Comparison of ENCODE assay signal across 1 cellular context in the genomic region with DNA sequence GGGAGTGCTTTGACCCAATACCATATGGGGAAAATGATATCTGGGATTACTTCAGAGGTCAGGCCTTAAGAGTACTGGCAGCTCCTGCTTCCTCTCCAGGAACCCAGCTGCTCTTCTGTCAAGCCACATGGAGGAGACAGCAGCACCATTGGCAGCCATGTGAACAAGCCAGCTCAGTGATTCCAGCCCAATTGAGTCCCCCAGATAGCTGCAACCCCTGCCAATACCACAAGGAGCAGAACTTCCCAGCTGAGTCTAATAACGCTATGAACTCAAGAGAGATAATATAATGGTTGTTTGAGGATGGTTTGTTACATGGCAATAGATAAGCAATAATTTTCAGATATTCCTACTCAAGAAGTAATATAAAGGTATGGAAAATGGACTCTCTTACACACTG.
TF ChIP-seq lines count a peak whose summit lies in the region.

No MANE protein-coding gene starts in this region.

TF ChIP-seq in HepG2, 621 proteins besides CTCF, POLR2A, EP300 and RAD21 (continued from another document):
- TF ChIP-seq, protein P1, sequence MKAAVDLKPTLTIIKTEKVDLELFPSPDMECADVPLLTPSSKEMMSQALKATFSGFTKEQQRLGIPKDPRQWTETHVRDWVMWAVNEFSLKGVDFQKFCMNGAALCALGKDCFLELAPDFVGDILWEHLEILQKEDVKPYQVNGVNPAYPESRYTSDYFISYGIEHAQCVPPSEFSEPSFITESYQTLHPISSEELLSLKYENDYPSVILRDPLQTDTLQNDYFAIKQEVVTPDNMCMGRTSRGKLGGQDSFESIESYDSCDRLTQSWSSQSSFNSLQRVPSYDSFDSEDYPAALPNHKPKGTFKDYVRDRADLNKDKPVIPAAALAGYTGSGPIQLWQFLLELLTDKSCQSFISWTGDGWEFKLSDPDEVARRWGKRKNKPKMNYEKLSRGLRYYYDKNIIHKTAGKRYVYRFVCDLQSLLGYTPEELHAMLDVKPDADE (CRISPR knock-in tag; IDR thresholded peaks at IDR 0.05), result no peak
- TF ChIP-seq, protein P2, sequence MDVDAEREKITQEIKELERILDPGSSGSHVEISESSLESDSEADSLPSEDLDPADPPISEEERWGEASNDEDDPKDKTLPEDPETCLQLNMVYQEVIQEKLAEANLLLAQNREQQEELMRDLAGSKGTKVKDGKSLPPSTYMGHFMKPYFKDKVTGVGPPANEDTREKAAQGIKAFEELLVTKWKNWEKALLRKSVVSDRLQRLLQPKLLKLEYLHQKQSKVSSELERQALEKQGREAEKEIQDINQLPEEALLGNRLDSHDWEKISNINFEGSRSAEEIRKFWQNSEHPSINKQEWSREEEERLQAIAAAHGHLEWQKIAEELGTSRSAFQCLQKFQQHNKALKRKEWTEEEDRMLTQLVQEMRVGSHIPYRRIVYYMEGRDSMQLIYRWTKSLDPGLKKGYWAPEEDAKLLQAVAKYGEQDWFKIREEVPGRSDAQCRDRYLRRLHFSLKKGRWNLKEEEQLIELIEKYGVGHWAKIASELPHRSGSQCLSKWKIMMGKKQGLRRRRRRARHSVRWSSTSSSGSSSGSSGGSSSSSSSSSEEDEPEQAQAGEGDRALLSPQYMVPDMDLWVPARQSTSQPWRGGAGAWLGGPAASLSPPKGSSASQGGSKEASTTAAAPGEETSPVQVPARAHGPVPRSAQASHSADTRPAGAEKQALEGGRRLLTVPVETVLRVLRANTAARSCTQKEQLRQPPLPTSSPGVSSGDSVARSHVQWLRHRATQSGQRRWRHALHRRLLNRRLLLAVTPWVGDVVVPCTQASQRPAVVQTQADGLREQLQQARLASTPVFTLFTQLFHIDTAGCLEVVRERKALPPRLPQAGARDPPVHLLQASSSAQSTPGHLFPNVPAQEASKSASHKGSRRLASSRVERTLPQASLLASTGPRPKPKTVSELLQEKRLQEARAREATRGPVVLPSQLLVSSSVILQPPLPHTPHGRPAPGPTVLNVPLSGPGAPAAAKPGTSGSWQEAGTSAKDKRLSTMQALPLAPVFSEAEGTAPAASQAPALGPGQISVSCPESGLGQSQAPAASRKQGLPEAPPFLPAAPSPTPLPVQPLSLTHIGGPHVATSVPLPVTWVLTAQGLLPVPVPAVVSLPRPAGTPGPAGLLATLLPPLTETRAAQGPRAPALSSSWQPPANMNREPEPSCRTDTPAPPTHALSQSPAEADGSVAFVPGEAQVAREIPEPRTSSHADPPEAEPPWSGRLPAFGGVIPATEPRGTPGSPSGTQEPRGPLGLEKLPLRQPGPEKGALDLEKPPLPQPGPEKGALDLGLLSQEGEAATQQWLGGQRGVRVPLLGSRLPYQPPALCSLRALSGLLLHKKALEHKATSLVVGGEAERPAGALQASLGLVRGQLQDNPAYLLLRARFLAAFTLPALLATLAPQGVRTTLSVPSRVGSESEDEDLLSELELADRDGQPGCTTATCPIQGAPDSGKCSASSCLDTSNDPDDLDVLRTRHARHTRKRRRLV (CRISPR knock-in tag; IDR thresholded peaks at IDR 0.05), result no peak
- TF ChIP-seq, protein P3, sequence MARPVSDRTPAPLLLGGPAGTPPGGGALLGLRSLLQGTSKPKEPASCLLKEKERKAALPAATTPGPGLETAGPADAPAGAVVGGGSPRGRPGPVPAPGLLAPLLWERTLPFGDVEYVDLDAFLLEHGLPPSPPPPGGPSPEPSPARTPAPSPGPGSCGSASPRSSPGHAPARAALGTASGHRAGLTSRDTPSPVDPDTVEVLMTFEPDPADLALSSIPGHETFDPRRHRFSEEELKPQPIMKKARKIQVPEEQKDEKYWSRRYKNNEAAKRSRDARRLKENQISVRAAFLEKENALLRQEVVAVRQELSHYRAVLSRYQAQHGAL (CRISPR knock-in tag; IDR thresholded peaks at IDR 0.05; ENCODE audit: not compliant biosample characterization), result no peak
- TF ChIP-seq ATM (IDR thresholded peaks at IDR 0.05; ENCODE audit: borderline replicate concordance), result no peak
- no peak for TF ChIP-seq NRL (CRISPR knock-in tag; IDR thresholded peaks at IDR 0.05; ENCODE audit: borderline replicate concordance)
- no peak for TF ChIP-seq ZC3H13 (CRISPR knock-in tag; IDR thresholded peaks at IDR 0.05)
- TF ChIP-seq, protein P4, sequence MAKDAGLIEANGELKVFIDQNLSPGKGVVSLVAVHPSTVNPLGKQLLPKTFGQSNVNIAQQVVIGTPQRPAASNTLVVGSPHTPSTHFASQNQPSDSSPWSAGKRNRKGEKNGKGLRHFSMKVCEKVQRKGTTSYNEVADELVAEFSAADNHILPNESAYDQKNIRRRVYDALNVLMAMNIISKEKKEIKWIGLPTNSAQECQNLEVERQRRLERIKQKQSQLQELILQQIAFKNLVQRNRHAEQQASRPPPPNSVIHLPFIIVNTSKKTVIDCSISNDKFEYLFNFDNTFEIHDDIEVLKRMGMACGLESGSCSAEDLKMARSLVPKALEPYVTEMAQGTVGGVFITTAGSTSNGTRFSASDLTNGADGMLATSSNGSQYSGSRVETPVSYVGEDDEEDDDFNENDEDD (CRISPR knock-in tag; IDR thresholded peaks at IDR 0.05; ENCODE audit: borderline replicate concordance), result no peak
- TF ChIP-seq PLRG1 (conservative IDR thresholded peaks at IDR 0.05), result no peak
- no peak for TF ChIP-seq ZNF124 (CRISPR knock-in tag; IDR thresholded peaks at IDR 0.05)
- TF ChIP-seq GATAD1 (CRISPR knock-in tag; IDR thresholded peaks at IDR 0.05), result no peak
- TF ChIP-seq HCFC1 (IDR thresholded peaks at IDR 0.05; ENCODE audit: low read depth, low read length), result no peak
- TF ChIP-seq, protein P5, sequence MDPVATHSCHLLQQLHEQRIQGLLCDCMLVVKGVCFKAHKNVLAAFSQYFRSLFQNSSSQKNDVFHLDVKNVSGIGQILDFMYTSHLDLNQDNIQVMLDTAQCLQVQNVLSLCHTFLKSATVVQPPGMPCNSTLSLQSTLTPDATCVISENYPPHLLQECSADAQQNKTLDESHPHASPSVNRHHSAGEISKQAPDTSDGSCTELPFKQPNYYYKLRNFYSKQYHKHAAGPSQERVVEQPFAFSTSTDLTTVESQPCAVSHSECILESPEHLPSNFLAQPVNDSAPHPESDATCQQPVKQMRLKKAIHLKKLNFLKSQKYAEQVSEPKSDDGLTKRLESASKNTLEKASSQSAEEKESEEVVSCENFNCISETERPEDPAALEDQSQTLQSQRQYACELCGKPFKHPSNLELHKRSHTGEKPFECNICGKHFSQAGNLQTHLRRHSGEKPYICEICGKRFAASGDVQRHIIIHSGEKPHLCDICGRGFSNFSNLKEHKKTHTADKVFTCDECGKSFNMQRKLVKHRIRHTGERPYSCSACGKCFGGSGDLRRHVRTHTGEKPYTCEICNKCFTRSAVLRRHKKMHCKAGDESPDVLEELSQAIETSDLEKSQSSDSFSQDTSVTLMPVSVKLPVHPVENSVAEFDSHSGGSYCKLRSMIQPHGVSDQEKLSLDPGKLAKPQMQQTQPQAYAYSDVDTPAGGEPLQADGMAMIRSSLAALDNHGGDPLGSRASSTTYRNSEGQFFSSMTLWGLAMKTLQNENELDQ (CRISPR knock-in tag; IDR thresholded peaks at IDR 0.05; ENCODE audit: borderline replicate concordance), result no peak
- no peak for TF ChIP-seq ZNF274 (CRISPR knock-in tag; IDR thresholded peaks at IDR 0.05)
- TF ChIP-seq, protein P6, sequence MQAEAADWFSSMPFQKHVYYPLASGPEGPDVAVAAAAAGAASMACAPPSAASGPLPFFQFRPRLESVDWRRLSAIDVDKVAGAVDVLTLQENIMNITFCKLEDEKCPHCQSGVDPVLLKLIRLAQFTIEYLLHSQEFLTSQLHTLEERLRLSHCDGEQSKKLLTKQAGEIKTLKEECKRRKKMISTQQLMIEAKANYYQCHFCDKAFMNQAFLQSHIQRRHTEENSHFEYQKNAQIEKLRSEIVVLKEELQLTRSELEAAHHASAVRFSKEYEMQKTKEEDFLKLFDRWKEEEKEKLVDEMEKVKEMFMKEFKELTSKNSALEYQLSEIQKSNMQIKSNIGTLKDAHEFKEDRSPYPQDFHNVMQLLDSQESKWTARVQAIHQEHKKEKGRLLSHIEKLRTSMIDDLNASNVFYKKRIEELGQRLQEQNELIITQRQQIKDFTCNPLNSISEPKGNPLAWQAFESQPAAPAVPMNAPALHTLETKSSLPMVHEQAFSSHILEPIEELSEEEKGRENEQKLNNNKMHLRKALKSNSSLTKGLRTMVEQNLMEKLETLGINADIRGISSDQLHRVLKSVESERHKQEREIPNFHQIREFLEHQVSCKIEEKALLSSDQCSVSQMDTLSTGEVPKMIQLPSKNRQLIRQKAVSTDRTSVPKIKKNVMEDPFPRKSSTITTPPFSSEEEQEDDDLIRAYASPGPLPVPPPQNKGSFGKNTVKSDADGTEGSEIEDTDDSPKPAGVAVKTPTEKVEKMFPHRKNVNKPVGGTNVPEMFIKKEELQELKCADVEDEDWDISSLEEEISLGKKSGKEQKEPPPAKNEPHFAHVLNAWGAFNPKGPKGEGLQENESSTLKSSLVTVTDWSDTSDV (CRISPR knock-in tag; IDR thresholded peaks at IDR 0.05), result no peak
